Comparison of ENCODE assay signal across 16 cellular contexts in genomic region chr10:110863361-110863760, GRCh38. TPM values are rescaled to one million over a fixed set of nuclear protein-coding genes. Genes with fewer than 3 reads are reported as not detected.
DNase-seq lines count a peak whose midpoint lies in the region; ATAC-seq and TF ChIP-seq lines count a peak whose summit lies in the region.
"Had no signal": no experiment of that assay in that cellular context is flagged by ENCODE, and none has a peak within 500 bp of the region (broad histone marks: within the 10 kb centered on the region; RNA-seq: fewer than 3 reads in every experiment).

No MANE protein-coding gene starts in this region.

- no peaks in the 10 kb centered on the region for H3K36me3 ChIP-seq in OCI-LY7 (ENCODE audit: insufficient read depth, low read length)
- no peaks in the 10 kb centered on the region for H3K36me3 ChIP-seq in effector memory CD4-positive, alpha-beta T cell (ENCODE audit: control insufficient read depth, insufficient read depth, low read length)

- intact Hi-C loops in OCI-LY7 (cut with micrococcal nuclease; ENCODE audit: unreplicated experiment): loop anchor here (5.0 kb wide), 1 partner anchor 506 kb away; no protein-coding TSS in a partner anchor

- H4K20me1 ChIP-seq in OCI-LY7 (ENCODE audit: insufficient read depth, low read length): no peaks in the 10 kb centered on the region

- DNase-seq in T-helper 1 cell (no peak), OCI-LY7 (ENCODE audit: low spot score) (no peak), NCI-H510A treated with DMSO at 0.1 percent for 48 hours (lab: John Stamatoyannopoulos, UW) (no peak)
- DNase-seq in effector memory CD4-positive, alpha-beta T cell: no peak
- no peak for DNase-seq in activated CD4-positive, alpha-beta T cell treated with anti-CD3 and anti-CD28 coated beads for 48 hours
- DNase-seq: H7, midbrain, NCI-H1436, NCI-H524 treated with DMSO at 0.1 percent for 48 hours, right cardiac atrium, Right ventricle myocardium superior had no signal

- CTCF ChIA-PET in OCI-LY7 (lab: Charles Lee; ENCODE audit: unreplicated experiment): interaction anchor here (1.0 kb wide), 1 partner anchor 20 kb away, joined by 3 read pairs; no protein-coding TSS in a partner anchor

- H3K4me1 Mint-ChIP-seq in T-helper 1 cell treated with Interleukin-12 subunit alpha and Interleukin-12 subunit beta and Interleukin-4 antibody, amounts not matched to agents 30 μg/mL and 1 μg/mL, for 36 hours (ENCODE audit: low read depth): peaks cover 75% of the 10 kb centered on the region

- H3K27me3 ChIP-seq in effector memory CD4-positive, alpha-beta T cell (replicated peaks; ENCODE audit: control insufficient read depth, insufficient read depth, low read length, poor library complexity, severe bottlenecking): no peaks in the 10 kb centered on the region

- H3K4me3 ChIP-seq in OCI-LY7 (ENCODE audit: low read depth, low read length, poor library complexity, severe bottlenecking) (no peak overlapping the region), skin epidermis (no peak overlapping the region)
- no peak overlapping the region for H3K4me3 ChIP-seq in effector memory CD4-positive, alpha-beta T cell (ENCODE audit: insufficient read depth, low read depth, low read length, poor library complexity, severe bottlenecking)

- H3K9me3 Mint-ChIP-seq in T-helper 1 cell treated with Interleukin-12 subunit alpha and Interleukin-12 subunit beta and Interleukin-4 antibody, amounts not matched to agents 30 μg/mL and 1 μg/mL, for 36 hours: no peaks in the 10 kb centered on the region
- H3K9me3 Mint-ChIP-seq: type B pancreatic cell, WTC11 had no signal

- H3K27ac Mint-ChIP-seq in T-helper 1 cell treated with Interleukin-12 subunit alpha and Interleukin-12 subunit beta and Interleukin-4 antibody, amounts not matched to agents 30 μg/mL and 1 μg/mL, for 36 hours: peak overlapping the region; percentile 95
- H3K27ac Mint-ChIP-seq: type B pancreatic cell, WTC11 had no signal

- no peak overlapping the region for H3K4me3 Mint-ChIP-seq in T-helper 1 cell treated with Interleukin-12 subunit alpha and Interleukin-12 subunit beta and Interleukin-4 antibody, amounts not matched to agents 30 μg/mL and 1 μg/mL, for 36 hours
- H3K4me3 Mint-ChIP-seq: type B pancreatic cell, WTC11 had no signal

- H2AFZ ChIP-seq in OCI-LY7 (ENCODE audit: low read length): no peak overlapping the region; the same call in 1 of the 2 replicates

- POLR2A ChIA-PET in OCI-LY7 (lab: Charles Lee): interaction anchor here (0.9 to 1.1 kb wide), 4 partner anchors 9 to 20 kb away, joined by 3 to 5 read pairs (median 3); no protein-coding TSS in a partner anchor

- no TSS peak for BruUV-seq in OCI-LY7 (replicated peaks; lab: Mats Ljungman, UMichigan)

- no peak for ATAC-seq in GM21825 (IDR thresholded peaks at IDR 0.05; ENCODE audit: unreplicated experiment)
- ATAC-seq: right cardiac atrium, WTC11 had no signal

- H3K27me3 Mint-ChIP-seq in T-helper 1 cell treated with Interleukin-12 subunit alpha and Interleukin-12 subunit beta and Interleukin-4 antibody, amounts not matched to agents 30 μg/mL and 1 μg/mL, for 36 hours (ENCODE audit: low read depth): no peaks in the 10 kb centered on the region
- H3K27me3 Mint-ChIP-seq: type B pancreatic cell had no signal

- no peaks in the 10 kb centered on the region for H3K79me2 ChIP-seq in OCI-LY7 (ENCODE audit: insufficient read depth, low read depth, low read length)

- no peaks in the 10 kb centered on the region for H3K9me3 ChIP-seq in OCI-LY7 (ENCODE audit: low read length)
- no peaks in the 10 kb centered on the region for H3K9me3 ChIP-seq in effector memory CD4-positive, alpha-beta T cell (ENCODE audit: control insufficient read depth, low read length)

- peak overlapping the region; percentile 92 for H3K27ac ChIP-seq in OCI-LY7 (ENCODE audit: low read depth, low read length, poor library complexity, severe bottlenecking)
- H3K27ac ChIP-seq in effector memory CD4-positive, alpha-beta T cell (ENCODE audit: insufficient read depth, low read length, poor library complexity, severe bottlenecking): peak overlapping the region; percentile 99
- peak overlapping the region in 18 of 21 experiments; percentile 60 to 99 (median 84) for H3K27ac ChIP-seq in skin epidermis

- TF ChIP-seq CTCF in OCI-LY7 (conservative IDR thresholded peaks at IDR 0.05; ENCODE audit: low read length): no peak

- peak overlapping the region; percentile 92 for H3K4me2 ChIP-seq in OCI-LY7 (ENCODE audit: low read length)

- H3K9me2 ChIP-seq in OCI-LY7 (ENCODE audit: insufficient read depth, low read length): no peaks in the 10 kb centered on the region

- peaks cover 5% of the 10 kb centered on the region for H3K36me3 Mint-ChIP-seq in T-helper 1 cell treated with Interleukin-12 subunit alpha and Interleukin-12 subunit beta and Interleukin-4 antibody, amounts not matched to agents 30 μg/mL and 1 μg/mL, for 36 hours (ENCODE audit: low read depth)
- H3K36me3 Mint-ChIP-seq: type B pancreatic cell, WTC11 had no signal

- peaks cover 100% of the 10 kb centered on the region for H3K4me1 ChIP-seq in OCI-LY7 (ENCODE audit: insufficient read depth, low read length, poor library complexity, severe bottlenecking)
- peaks cover 97% of the 10 kb centered on the region for H3K4me1 ChIP-seq in effector memory CD4-positive, alpha-beta T cell (ENCODE audit: control insufficient read depth, insufficient read depth, low read length, poor library complexity, severe bottlenecking)

RNA-seq across cellular contexts. Expression of gene PDCD4, which starts 8.4 kb away (rescaled TPM):
- total RNA-seq in OCI-LY7 (2014; rRNA removed; shearing (Covaris generic)): 59.0 and 70.6 TPM in 2 replicates
- total RNA-seq in OCI-LY7 (2022): 116 and 131 TPM in 2 replicates

RNA-seq across cellular contexts. Expression of gene BBIP1, which starts 55.6 kb away (rescaled TPM):
- total RNA-seq in OCI-LY7 (2014; rRNA removed; shearing (Covaris generic)): 8.9 and 34.4 TPM in 2 replicates
- total RNA-seq in OCI-LY7 (2022): 32.4 and 34.8 TPM in 2 replicates

RNA-seq across cellular contexts. Expression of gene SHOC2, which starts 56.0 kb away (rescaled TPM):
- total RNA-seq in OCI-LY7 (2014; rRNA removed; shearing (Covaris generic)): 46.7 and 54.1 TPM in 2 replicates
- 92.2 and 109 TPM in 2 replicates for total RNA-seq in OCI-LY7 (2022)
